ENCODE assay signal across 1 cellular context in genomic region chr15:49876401-49877038, GRCh38.
A peak's percentile ranks its signal among the peaks of the same experiment; 100 is the strongest.
TF ChIP-seq lines count a peak whose summit lies in the region.

No MANE protein-coding gene starts in this region.

TF ChIP-seq in GM12878, 131 proteins besides CTCF, POLR2A, EP300 and RAD21 (continued from another document):
- no peak for TF ChIP-seq ATF3 (IDR thresholded peaks at IDR 0.05; ENCODE audit: borderline replicate concordance, extremely low read depth, low read depth, low read length)
- peak; percentile 31; the same call in 1 of the 2 replicates for TF ChIP-seq SMC3 (IDR thresholded peaks at IDR 0.05; ENCODE audit: borderline replicate concordance, low read length)
TF ChIP-seq in GM12878: peak in this region for 1.
